ENCODE assay signal across 11 cellular contexts in genomic region chr10:32940321-32941264, GRCh38. TPM values are rescaled to one million over a fixed set of nuclear protein-coding genes. Genes with fewer than 3 reads are reported as not detected.
A peak's percentile ranks its signal among the peaks of the same experiment; 100 is the strongest.
DNase-seq lines count a peak whose midpoint lies in the region; ATAC-seq, FAIRE-seq and TF ChIP-seq lines count a peak whose summit lies in the region.
"Had no signal": no experiment of that assay in that cellular context is flagged by ENCODE, and none has a peak within 500 bp of the region (broad histone marks: within the 10 kb centered on the region; RNA-seq: fewer than 3 reads in every experiment).

No MANE protein-coding gene starts in this region.

- ATAC-seq in HG03442 (IDR thresholded peaks at IDR 0.05; ENCODE audit: unreplicated experiment) (peak; percentile 43), GM21423 (IDR thresholded peaks at IDR 0.05; ENCODE audit: unreplicated experiment) (no peak)

- no peak for TF ChIP-seq CTCF in endothelial cell (IDR thresholded peaks at IDR 0.05; ENCODE audit: unreplicated experiment)

- H3K36me3 ChIP-seq in skeletal muscle satellite cell (ENCODE audit: insufficient read depth, low read length): peaks cover 36% of the 10 kb centered on the region

- peaks cover 60% of the 10 kb centered on the region for H3K4me1 Mint-ChIP-seq in endothelial cell (ENCODE audit: unreplicated experiment)

- H3K27me3 Mint-ChIP-seq in endothelial cell (ENCODE audit: unreplicated experiment): peaks cover 13% of the 10 kb centered on the region

- H3K9ac ChIP-seq in skeletal muscle satellite cell (ENCODE audit: low read depth, low read length): no peak overlapping the region
- H3K9ac ChIP-seq: KMS-11 had no signal

- no peaks in the 10 kb centered on the region for H3K9me3 Mint-ChIP-seq in endothelial cell (ENCODE audit: unreplicated experiment)

- DNase-seq in GM18507 (ENCODE audit: extremely low spot score, insufficient read length, low read depth) (no peak), endothelial cell (ENCODE audit: low spot score) (no peak), medulla oblongata (ENCODE audit: extremely low spot score) (no peak), AG08395 (ENCODE audit: low spot score) (no peak)
- DNase-seq: hypothalamus; NCI-H526 treated with DMSO at 0.1 percent for 48 hours; stimulated activated CD4-positive, alpha-beta T cell treated with anti-CD3 and anti-CD28 coated beads, Interleukin-4, amount 100 ng/mL, for 1 hour had no signal

- peak overlapping the region; percentile 33 for H3K4me2 ChIP-seq in skeletal muscle satellite cell (ENCODE audit: low read length)
- H3K4me2 ChIP-seq: KMS-11 had no signal

- H3K36me3 Mint-ChIP-seq in endothelial cell (ENCODE audit: low read depth, unreplicated experiment): peaks cover 11% of the 10 kb centered on the region

- H3K4me1 ChIP-seq in skeletal muscle satellite cell (ENCODE audit: control insufficient read depth, insufficient read depth, low read length): peaks cover 70% of the 10 kb centered on the region

- peak; percentile 42 for FAIRE-seq in GM18507 (lab: Jason Lieb, UNC)

- peak overlapping the region; percentile 39 for H3K27ac Mint-ChIP-seq in endothelial cell (ENCODE audit: unreplicated experiment)

- H3K4me3 ChIP-seq in skeletal muscle satellite cell (ENCODE audit: low read length): no peak overlapping the region

- H3K27me3 ChIP-seq in skeletal muscle satellite cell (ENCODE audit: control insufficient read depth, insufficient read depth, low read length): no peaks in the 10 kb centered on the region

- H3K4me3 Mint-ChIP-seq in endothelial cell (ENCODE audit: unreplicated experiment): no peak overlapping the region

- H3K9me3 ChIP-seq in skeletal muscle satellite cell (replicated peaks; ENCODE audit: low read length): no peaks in the 10 kb centered on the region

RNA-seq across cellular contexts. Expression of gene ITGB1, which starts 17.4 kb away (rescaled TPM):
- total RNA-seq in endothelial cell (ENCODE audit: unreplicated experiment): 504 TPM
- 1,153 and 1,263 TPM in 2 replicates for total RNA-seq in skeletal muscle satellite cell (2012; rRNA removed)
